Comparison of ENCODE assay signal across 21 cellular contexts in genomic region chr6:21341910-21342309, GRCh38.
DNase-seq lines count a peak whose midpoint lies in the region; ATAC-seq and TF ChIP-seq lines count a peak whose summit lies in the region.
"Had no signal": no experiment of that assay in that cellular context is flagged by ENCODE, and none has a peak within 500 bp of the region (broad histone marks: within the 10 kb centered on the region; RNA-seq: fewer than 3 reads in every experiment).

No MANE protein-coding gene starts in this region.

- no peaks in the 10 kb centered on the region for H3K9me2 ChIP-seq in PC-3 (replicated peaks; ENCODE audit: low read length)
- H3K9me2 ChIP-seq: SK-N-SH had no signal

- no peak for ATAC-seq in lung (ENCODE audit: insufficient read depth, low FRiP score)
- no peak for ATAC-seq in PC-3
- ATAC-seq in omental fat pad (ENCODE audit: low FRiP score), result no peak
- ATAC-seq: HepG2 had no signal

- peaks cover 15% of the 10 kb centered on the region for H3K4me1 ChIP-seq in cardiac muscle cell (ENCODE audit: low read depth)
- H3K4me1 ChIP-seq in right atrium auricular region, result no peaks in the 10 kb centered on the region
- peaks cover 3 to 4% of the 10 kb centered on the region in 2 donors for H3K4me1 ChIP-seq in lung (ENCODE audit: control insufficient read depth in 2 of 2, insufficient read depth in 2 of 2, low read length in 2 of 2)
- no peaks in the 10 kb centered on the region for H3K4me1 ChIP-seq in PC-3 (ENCODE audit: insufficient read depth, low read length)
- H3K4me1 ChIP-seq in SJCRH30, result no peaks in the 10 kb centered on the region

- 63 to 86% methylated on average over 4 of the region's 4 CpGs for WGBS in lung, 2 donors

- intact Hi-C loops in PC-3 (cut with micrococcal nuclease), result no loop called here

- H4K20me1 ChIP-seq in PC-3 (ENCODE audit: low read length), result no peaks in the 10 kb centered on the region

- CTCF ChIA-PET in PC-3 (lab: Charles Lee), result no interaction called here

- H2AFZ ChIP-seq in PC-3 (ENCODE audit: low read length), result no peak overlapping the region
- H2AFZ ChIP-seq: GM23248 had no signal

- no peak for TF ChIP-seq CTCF in cardiac muscle cell (IDR thresholded peaks at IDR 0.05; ENCODE audit: low read depth, low read length)
- TF ChIP-seq CTCF in right atrium auricular region (IDR thresholded peaks at IDR 0.05), result no peak
- TF ChIP-seq CTCF in lung (IDR thresholded peaks at IDR 0.05; ENCODE audit: control extremely low read depth, extremely low read depth), result no peak
- TF ChIP-seq CTCF in PC-3 (conservative IDR thresholded peaks at IDR 0.05; ENCODE audit: low read depth, low read length), result no peak
- TF ChIP-seq CTCF in omental fat pad (IDR thresholded peaks at IDR 0.05), result no peak

- H3K36me3 ChIP-seq in cardiac muscle cell, result no peaks in the 10 kb centered on the region
- no peaks in the 10 kb centered on the region for H3K36me3 ChIP-seq in right atrium auricular region
- no peaks in the 10 kb centered on the region for H3K36me3 ChIP-seq in lung (ENCODE audit: control insufficient read depth in 2 of 2, insufficient read depth in 2 of 2, low read length in 2 of 2)
- no peaks in the 10 kb centered on the region for H3K36me3 ChIP-seq in PC-3 (ENCODE audit: low read depth, low read length)
- no peaks in the 10 kb centered on the region for H3K36me3 ChIP-seq in SJCRH30

- DNase-seq in cardiac muscle cell (ENCODE audit: low read depth in 1 of 2, low spot score in 1 of 2) (peak in 1 of 2 donors; percentile 70), right atrium auricular region (ENCODE audit: low spot score) (no peak), NCI-H1105 treated with DMSO at 0.1 percent for 48 hours (lab: John Stamatoyannopoulos, UW) (peak; percentile 30), lung (ENCODE audit: low spot score) (peak; percentile 58), PC-3 (no peak), omental fat pad (ENCODE audit: low spot score) (no peak), SJCRH30 (no peak)
- DNase-seq: Calu3, GM23248, H7, Karpas-422, NCI-H1092 treated with DMSO at 0.1 percent for 48 hours, NCI-H146, NCI-H1930, NCI-H2107, NCI-H524 treated with DMSO at 0.1 percent for 48 hours, NCI-H774, RPMI8226, SHP77 treated with DMSO at 0.1 percent for 48 hours, SK-N-SH had no signal

- H3K4me2 ChIP-seq in PC-3 (ENCODE audit: low read length), result no peak overlapping the region
- H3K4me2 ChIP-seq: SK-N-SH had no signal

- H3K27me3 ChIP-seq in cardiac muscle cell (no peaks in the 10 kb centered on the region), right atrium auricular region (no peaks in the 10 kb centered on the region), lung (ENCODE audit: control insufficient read depth, insufficient read depth) (no peaks in the 10 kb centered on the region), PC-3 (ENCODE audit: low read length) (no peaks in the 10 kb centered on the region), SJCRH30 (no peaks in the 10 kb centered on the region)

- H3K9me3 ChIP-seq in cardiac muscle cell (ENCODE audit: low read depth) (no peaks in the 10 kb centered on the region), right atrium auricular region (no peaks in the 10 kb centered on the region), lung (ENCODE audit: control insufficient read depth in 2 of 2, insufficient read depth in 1 of 2, low read length in 1 of 2) (peaks cover 0 to 1% of the 10 kb centered on the region in 2 donors), PC-3 (ENCODE audit: low read length) (no peaks in the 10 kb centered on the region), SJCRH30 (replicated peaks) (no peaks in the 10 kb centered on the region)
- H3K9me3 ChIP-seq: SK-N-SH had no signal

- POLR2A ChIA-PET in PC-3 (lab: Charles Lee; ENCODE audit: unreplicated experiment), result no interaction called here

- BruUV-seq in PC-3 (replicated peaks; lab: Mats Ljungman, UMichigan), result no TSS peak

- H3K79me2 ChIP-seq in PC-3 (ENCODE audit: low read length), result no peaks in the 10 kb centered on the region

- H3K27ac ChIP-seq in cardiac muscle cell (peak overlapping the region; percentile 86), right atrium auricular region (peak overlapping the region in 1 of 2 donors; percentile 61), lung (ENCODE audit: low read depth in 1 of 2, low read length in 1 of 2) (peak overlapping the region in 1 of 2 donors; percentile 91), PC-3 (ENCODE audit: low read length) (no peak overlapping the region), SJCRH30 (no peak overlapping the region)
- H3K27ac ChIP-seq: GM23248 had no signal

- H3K9ac ChIP-seq in PC-3 (ENCODE audit: low read length), result no peak overlapping the region
- H3K9ac ChIP-seq: GM23248, SK-N-SH had no signal

- no peak overlapping the region for H3K4me3 ChIP-seq in cardiac muscle cell
- H3K4me3 ChIP-seq in right atrium auricular region, result no peak overlapping the region
- no peak overlapping the region for H3K4me3 ChIP-seq in lung
- H3K4me3 ChIP-seq in PC-3 (ENCODE audit: low read length), result no peak overlapping the region
- H3K4me3 ChIP-seq in SJCRH30, result no peak overlapping the region
- H3K4me3 ChIP-seq: GM23248 had no signal

- H3F3A ChIP-seq in PC-3 (ENCODE audit: low read length, unreplicated experiment), result no peaks in the 10 kb centered on the region

Comparison
In these comparisons a context has a peak if more than half of its experiments do, and no peak if none do; other contexts are left out.
1. DNase-seq: peak in NCI-H1105 treated with DMSO at 0.1 percent for 48 hours (single experiment) and lung (single experiment); none in right atrium auricular region (single experiment), PC-3 (single experiment), omental fat pad (single experiment) and SJCRH30 (0 of 2).